ENCODE assay signal across 31 cellular contexts in genomic region chr13:109616021-109616420, GRCh38.
"Had no signal": no experiment of that assay in that cellular context is flagged by ENCODE, and none has a peak within 500 bp of the region (broad histone marks: within the 10 kb centered on the region; RNA-seq: fewer than 3 reads in every experiment).

No MANE protein-coding gene starts in this region.

- ATAC-seq: esophagus mucosa; foreskin keratinocyte; heart right ventricle; left colon; lower lobe of right lung; naive thymus-derived CD8-positive, alpha-beta T cell; psoas muscle; right cardiac atrium; stimulated activated memory B cell treated with anti-CD40 and anti-IgM and Interleukin-4, amounts not matched to agents 10 μg/mL and 1 μg/mL and 100 μg/mL, for 72 hours; upper lobe of right lung had no signal

- H3K9me3 ChIP-seq: heart right ventricle, left ventricle myocardium inferior, lower lobe of right lung, ovary, psoas muscle, sigmoid colon, spleen, thoracic aorta, tibial nerve, upper lobe of right lung, uterus had no signal

- H3K27me3 ChIP-seq: dorsolateral prefrontal cortex, foreskin keratinocyte, ovary, sigmoid colon, tibial nerve, upper lobe of right lung, uterus had no signal

- H3K36me3 Mint-ChIP-seq: immature natural killer cell; naive thymus-derived CD8-positive, alpha-beta T cell; stimulated activated memory B cell treated with anti-CD40 and anti-IgM and Interleukin-4, amounts not matched to agents 10 μg/mL and 1 μg/mL and 100 μg/mL, for 72 hours had no signal

- FAIRE-seq: colon had no signal

- H3K27ac Mint-ChIP-seq: endodermal cell; immature natural killer cell; naive thymus-derived CD8-positive, alpha-beta T cell; stimulated activated memory B cell treated with anti-CD40 and anti-IgM and Interleukin-4, amounts not matched to agents 10 μg/mL and 1 μg/mL and 100 μg/mL, for 72 hours; stimulated activated naive CD8-positive, alpha-beta T cell treated with anti-CD3 and anti-CD28 coated beads, Interleukin-15, Interleukin-2, amounts not matched to agents 100 ng/mL and 50 ng/mL, for 24 hours had no signal

- H3K4me3 Mint-ChIP-seq: endodermal cell; immature natural killer cell; naive thymus-derived CD8-positive, alpha-beta T cell; stimulated activated memory B cell treated with anti-CD40 and anti-IgM and Interleukin-4, amounts not matched to agents 10 μg/mL and 1 μg/mL and 100 μg/mL, for 72 hours; stimulated activated naive CD8-positive, alpha-beta T cell treated with anti-CD3 and anti-CD28 coated beads, Interleukin-15, Interleukin-2, amounts not matched to agents 100 ng/mL and 50 ng/mL, for 24 hours had no signal

- H3K4me1 ChIP-seq: foreskin keratinocyte, left ventricle myocardium inferior, lower lobe of right lung, psoas muscle, sigmoid colon, spleen, tibial nerve, upper lobe of right lung, uterus had no signal

- H3K27ac ChIP-seq: dorsolateral prefrontal cortex, epithelial cell of prostate, foreskin keratinocyte, heart right ventricle, left ventricle myocardium inferior, lower lobe of right lung, ovary, psoas muscle, sigmoid colon, skin epidermis, spleen, thoracic aorta, tibial nerve, upper lobe of right lung, uterus had no signal

- H3K9me3 Mint-ChIP-seq: immature natural killer cell; stimulated activated memory B cell treated with anti-CD40 and anti-IgM and Interleukin-4, amounts not matched to agents 10 μg/mL and 1 μg/mL and 100 μg/mL, for 72 hours; stimulated activated naive CD8-positive, alpha-beta T cell treated with anti-CD3 and anti-CD28 coated beads, Interleukin-15, Interleukin-2, amounts not matched to agents 100 ng/mL and 50 ng/mL, for 24 hours had no signal

- H3K4me1 Mint-ChIP-seq: immature natural killer cell; naive thymus-derived CD8-positive, alpha-beta T cell; stimulated activated memory B cell treated with anti-CD40 and anti-IgM and Interleukin-4, amounts not matched to agents 10 μg/mL and 1 μg/mL and 100 μg/mL, for 72 hours had no signal

- DNase-seq: dorsolateral prefrontal cortex; effector CD4-positive, alpha-beta T cell; endodermal cell; foreskin keratinocyte; glutamatergic neuron; heart right ventricle; hippocampal formation; immature natural killer cell; islet precursor cell; kidney glomerular epithelial cell; left colon; left ventricle myocardium inferior; lower lobe of right lung; naive thymus-derived CD8-positive, alpha-beta T cell; occipital lobe; ovary; psoas muscle; right cardiac atrium; sigmoid colon; spleen; stimulated activated CD4-positive, alpha-beta T cell treated with anti-CD3 and anti-CD28 coated beads, Interleukin-4, amount 100 ng/mL, for 4 hours; upper lobe of right lung; uterus had no signal

- H3K4me3 ChIP-seq: dorsolateral prefrontal cortex, heart right ventricle, left ventricle myocardium inferior, lower lobe of right lung, ovary, psoas muscle, sigmoid colon, skin epidermis, spleen, thoracic aorta, tibial nerve, upper lobe of right lung, uterus had no signal

- H3K27me3 Mint-ChIP-seq: stimulated activated memory B cell treated with anti-CD40 and anti-IgM and Interleukin-4, amounts not matched to agents 10 μg/mL and 1 μg/mL and 100 μg/mL, for 72 hours; stimulated activated naive CD8-positive, alpha-beta T cell treated with anti-CD3 and anti-CD28 coated beads, Interleukin-15, Interleukin-2, amounts not matched to agents 100 ng/mL and 50 ng/mL, for 24 hours had no signal

- H3K36me3 ChIP-seq: heart right ventricle, left ventricle myocardium inferior, lower lobe of right lung, ovary, sigmoid colon, spleen, thoracic aorta, tibial nerve, upper lobe of right lung, uterus had no signal
